In genomic region chr2:8630676-8631464, GRCh38 we compare ENCODE assay signal across 19 cellular contexts. TPM values are rescaled to one million over a fixed set of nuclear protein-coding genes. Genes with fewer than 3 reads are reported as not detected.
DNase-seq lines count a peak whose midpoint lies in the region; ATAC-seq and TF ChIP-seq lines count a peak whose summit lies in the region.
"Had no signal": no experiment of that assay in that cellular context is flagged by ENCODE, and none has a peak within 500 bp of the region (broad histone marks: within the 10 kb centered on the region; RNA-seq: fewer than 3 reads in every experiment).

No MANE protein-coding gene starts in this region.

- TF ChIP-seq CTCF in activated CD8-positive, alpha-beta T cell treated with anti-CD3 and anti-CD28 coated beads for 36 hours (IDR thresholded peaks at IDR 0.05) = no peak
- no peak for TF ChIP-seq CTCF in progenitor cell of endocrine pancreas (IDR thresholded peaks at IDR 0.05; ENCODE audit: unreplicated experiment)

- H3K4me1 Mint-ChIP-seq in activated CD8-positive, alpha-beta T cell treated with anti-CD3 and anti-CD28 coated beads, Interleukin-2, amount 10 ng/mL, durations not matched to agents 7 days and 5 days (ENCODE audit: low read depth) = peaks cover 20% of the 10 kb centered on the region
- peaks cover 5% of the 10 kb centered on the region for H3K4me1 Mint-ChIP-seq in activated CD8-positive, alpha-beta T cell treated with anti-CD3 and anti-CD28 coated beads for 36 hours (ENCODE audit: low read depth)
- peaks cover 63% of the 10 kb centered on the region for H3K4me1 Mint-ChIP-seq in progenitor cell of endocrine pancreas (ENCODE audit: low read depth)

- POLR2A ChIA-PET in activated CD8-positive, alpha-beta T cell treated with anti-CD3 and anti-CD28 coated beads, Interleukin-2, amount 10 ng/mL, durations not matched to agents 7 days and 5 days (lab: Charles Lee) = interaction anchor here (1.2 kb wide), 1 partner anchor 51 kb away, joined by 4 read pairs; the partner anchor contains the start of gene ID2
- POLR2A ChIA-PET in activated CD8-positive, alpha-beta T cell treated with anti-CD3 and anti-CD28 coated beads for 36 hours (lab: Charles Lee) = interaction anchor here (1.2 kb wide), 1 partner anchor 26 kb away, joined by 5 read pairs; no protein-coding TSS in a partner anchor

- ATAC-seq in activated CD8-positive, alpha-beta T cell treated with anti-CD3 and anti-CD28 coated beads, Interleukin-2, amount 10 ng/mL, durations not matched to agents 7 days and 5 days = no peak
- no peak for ATAC-seq in activated CD8-positive, alpha-beta T cell treated with anti-CD3 and anti-CD28 coated beads for 36 hours
- ATAC-seq: PC-3 had no signal

- CTCF ChIA-PET in activated CD8-positive, alpha-beta T cell treated with anti-CD3 and anti-CD28 coated beads, Interleukin-2, amount 10 ng/mL, durations not matched to agents 7 days and 5 days (lab: Charles Lee) = no interaction called here
- CTCF ChIA-PET in activated CD8-positive, alpha-beta T cell treated with anti-CD3 and anti-CD28 coated beads for 36 hours (lab: Charles Lee) = no interaction called here

- no peaks in the 10 kb centered on the region for H3K36me3 Mint-ChIP-seq in activated CD8-positive, alpha-beta T cell treated with anti-CD3 and anti-CD28 coated beads, Interleukin-2, amount 10 ng/mL, durations not matched to agents 7 days and 5 days (ENCODE audit: low read depth)
- H3K36me3 Mint-ChIP-seq in activated CD8-positive, alpha-beta T cell treated with anti-CD3 and anti-CD28 coated beads for 36 hours (ENCODE audit: low read depth) = no peaks in the 10 kb centered on the region
- H3K36me3 Mint-ChIP-seq in progenitor cell of endocrine pancreas (ENCODE audit: insufficient read depth) = no peaks in the 10 kb centered on the region
- H3K36me3 Mint-ChIP-seq: IgD-negative memory B cell had no signal

- H3K27ac Mint-ChIP-seq in activated CD8-positive, alpha-beta T cell treated with anti-CD3 and anti-CD28 coated beads, Interleukin-2, amount 10 ng/mL, durations not matched to agents 7 days and 5 days = peak overlapping the region; percentile 51
- no peak overlapping the region for H3K27ac Mint-ChIP-seq in activated CD8-positive, alpha-beta T cell treated with anti-CD3 and anti-CD28 coated beads for 36 hours
- peak overlapping the region; percentile 25 for H3K27ac Mint-ChIP-seq in progenitor cell of endocrine pancreas

- H3K27me3 Mint-ChIP-seq in activated CD8-positive, alpha-beta T cell treated with anti-CD3 and anti-CD28 coated beads, Interleukin-2, amount 10 ng/mL, durations not matched to agents 7 days and 5 days (ENCODE audit: low read depth) = peaks cover 4% of the 10 kb centered on the region
- no peaks in the 10 kb centered on the region for H3K27me3 Mint-ChIP-seq in activated CD8-positive, alpha-beta T cell treated with anti-CD3 and anti-CD28 coated beads for 36 hours
- H3K27me3 Mint-ChIP-seq in progenitor cell of endocrine pancreas = no peaks in the 10 kb centered on the region

- H3K9me3 Mint-ChIP-seq in activated CD8-positive, alpha-beta T cell treated with anti-CD3 and anti-CD28 coated beads, Interleukin-2, amount 10 ng/mL, durations not matched to agents 7 days and 5 days (ENCODE audit: insufficient read depth) = no peaks in the 10 kb centered on the region
- H3K9me3 Mint-ChIP-seq in activated CD8-positive, alpha-beta T cell treated with anti-CD3 and anti-CD28 coated beads for 36 hours = no peaks in the 10 kb centered on the region
- no peaks in the 10 kb centered on the region for H3K9me3 Mint-ChIP-seq in progenitor cell of endocrine pancreas (ENCODE audit: low read depth)
- H3K9me3 Mint-ChIP-seq: IgD-negative memory B cell had no signal

- intact Hi-C loops in activated CD8-positive, alpha-beta T cell treated with anti-CD3 and anti-CD28 coated beads for 36 hours (cut with micrococcal nuclease) = no loop called here

- no peak for DNase-seq in activated CD8-positive, alpha-beta T cell treated with anti-CD3 and anti-CD28 coated beads, Interleukin-2, amount 10 ng/mL, durations not matched to agents 7 days and 5 days
- no peak for DNase-seq in activated CD8-positive, alpha-beta T cell treated with anti-CD3 and anti-CD28 coated beads for 36 hours
- DNase-seq in NCI-H82 (lab: John Stamatoyannopoulos, UW) (peak; percentile 70), left kidney (ENCODE audit: low read depth, low spot score) (peak; percentile 23), progenitor cell of endocrine pancreas (ENCODE audit: low spot score, unreplicated experiment) (no peak), glomerular visceral epithelial cell (ENCODE audit: extremely low spot score) (no peak), NCI-H2227 (lab: John Stamatoyannopoulos, UW; ENCODE audit: unreplicated experiment) (no peak), NCI-H1436 (lab: John Stamatoyannopoulos, UW) (no peak)
- DNase-seq: 8988T, C1 segment of cervical spinal cord, DND-41, GF-D8, GOT3, Kasumi-1, NCI-H1105 treated with DMSO at 0.1 percent for 48 hours, NCI-H187, PC-3, SJCRH30 had no signal

- H3K4me3 Mint-ChIP-seq in activated CD8-positive, alpha-beta T cell treated with anti-CD3 and anti-CD28 coated beads, Interleukin-2, amount 10 ng/mL, durations not matched to agents 7 days and 5 days = no peak overlapping the region
- no peak overlapping the region for H3K4me3 Mint-ChIP-seq in activated CD8-positive, alpha-beta T cell treated with anti-CD3 and anti-CD28 coated beads for 36 hours
- H3K4me3 Mint-ChIP-seq in progenitor cell of endocrine pancreas (ENCODE audit: low read depth) = no peak overlapping the region
- H3K4me3 Mint-ChIP-seq: IgD-negative memory B cell had no signal

RNA-seq across cellular contexts. Expression of gene ID2, which starts 51.0 kb away (rescaled TPM):
- total RNA-seq in activated CD8-positive, alpha-beta T cell treated with anti-CD3 and anti-CD28 coated beads, Interleukin-2, amount 10 ng/mL, durations not matched to agents 7 days and 5 days = 100 to 1,000 TPM; 257 to 263 TPM
- total RNA-seq in activated CD8-positive, alpha-beta T cell treated with anti-CD3 and anti-CD28 coated beads for 36 hours = 10 to 100 TPM; 85.7 to 91.6 TPM
- total RNA-seq in progenitor cell of endocrine pancreas = 292 and 304 TPM in 2 replicates

Comparison
In these comparisons a context has a peak if more than half of its experiments do, and no peak if none do; other contexts are left out.
1. DNase-seq: peak in NCI-H82 (single experiment) and left kidney (single experiment); none in activated CD8-positive, alpha-beta T cell treated with anti-CD3 and anti-CD28 coated beads, Interleukin-2, amount 10 ng/mL, durations not matched to agents 7 days and 5 days (single experiment), activated CD8-positive, alpha-beta T cell treated with anti-CD3 and anti-CD28 coated beads for 36 hours (single experiment), progenitor cell of endocrine pancreas (single experiment), glomerular visceral epithelial cell (single experiment), NCI-H2227 (single experiment) and NCI-H1436 (single experiment).